In genomic region chr14:24314377-24315193, GRCh38 we compare ENCODE assay signal across 15 cellular contexts. TPM values are rescaled to one million over a fixed set of nuclear protein-coding genes. Genes with fewer than 3 reads are reported as not detected.
DNase-seq lines count a peak whose midpoint lies in the region; ATAC-seq and TF ChIP-seq lines count a peak whose summit lies in the region.
"Had no signal": no experiment of that assay in that cellular context is flagged by ENCODE, and none has a peak within 500 bp of the region (broad histone marks: within the 10 kb centered on the region; RNA-seq: fewer than 3 reads in every experiment).

No MANE protein-coding gene starts in this region.

- H3K27me3 Mint-ChIP-seq in T-helper 1 cell treated with Interleukin-12 subunit alpha and Interleukin-12 subunit beta and Interleukin-4 antibody, amounts not matched to agents 30 μg/mL and 1 μg/mL, for 36 hours (ENCODE audit: low read depth): peaks cover 5% of the 10 kb centered on the region
- peaks cover 0 to 3% of the 10 kb centered on the region in 2 donors for H3K27me3 Mint-ChIP-seq in T-cell

- no peaks in the 10 kb centered on the region for H3K27me3 ChIP-seq in esophagus (ENCODE audit: control insufficient read depth in 1 of 2, insufficient read depth in 2 of 2, low read length in 2 of 2)
- H3K27me3 ChIP-seq in gastroesophageal sphincter: peaks cover 52% of the 10 kb centered on the region

- POLR2A ChIA-PET in T-cell (lab: Charles Lee): interaction anchor here in 1 of 2 donors (0.6 kb wide), 1 partner anchor 15 kb away, joined by 3 read pairs; no protein-coding TSS in a partner anchor

- DNase-seq in T-helper 1 cell (no peak), T-cell (no peak)
- DNase-seq: activated B cell treated with CpG ODN at 0.5 μM for 24 hours; kidney; NCI-H1105; SK-N-SH; stimulated activated CD4-positive, alpha-beta T cell treated with anti-CD3 and anti-CD28 coated beads, Interleukin-4, amount 100 ng/mL, for 24 hours had no signal

- H3K4me1 Mint-ChIP-seq in T-helper 1 cell treated with Interleukin-12 subunit alpha and Interleukin-12 subunit beta and Interleukin-4 antibody, amounts not matched to agents 30 μg/mL and 1 μg/mL, for 36 hours (ENCODE audit: low read depth): peaks cover 54% of the 10 kb centered on the region
- H3K4me1 Mint-ChIP-seq in T-cell: peaks cover 59 to 61% (median 60%) of the 10 kb centered on the region in 3 donors

- CTCF ChIA-PET in T-cell (lab: Charles Lee): interaction anchor here in 1 of 2 donors (0.8 kb wide), 1 partner anchor 84 kb away, joined by 3 read pairs; no protein-coding TSS in a partner anchor

- TF ChIP-seq CTCF in gastroesophageal sphincter (IDR thresholded peaks at IDR 0.05): no peak

- peaks cover 12 to 52% of the 10 kb centered on the region in 2 donors for H3K4me1 ChIP-seq in esophagus (ENCODE audit: control insufficient read depth in 2 of 2, insufficient read depth in 2 of 2, low read length in 1 of 2)
- peaks cover 0 to 70% (median 12%) of the 10 kb centered on the region in 3 donors for H3K4me1 ChIP-seq in gastroesophageal sphincter

- WGBS in esophagus, 2 donors: 50 to 58% methylated on average over 5 of the region's 5 CpGs
- WGBS in gastroesophageal sphincter (ENCODE audit: low coverage in 1 of 2), 2 donors: 33 to 73% methylated on average over 1 to 5 of the region's 5 CpGs

- H3K36me3 ChIP-seq in esophagus (ENCODE audit: control insufficient read depth in 2 of 2, insufficient read depth in 2 of 2, low read length in 1 of 2): no peaks in the 10 kb centered on the region
- no peaks in the 10 kb centered on the region for H3K36me3 ChIP-seq in gastroesophageal sphincter

- H3K27ac ChIP-seq in esophagus (ENCODE audit: low read depth in 2 of 2, low read length in 1 of 2) (peak overlapping the region; percentile 46 to 93), skin epidermis (peak overlapping the region in 18 of 21 experiments; percentile 13 to 94 (median 87)), gastroesophageal sphincter (peak overlapping the region in 2 of 4 donors; percentile 28 to 30)
- H3K27ac ChIP-seq: 22Rv1 had no signal

- ATAC-seq in T-cell (replicated peaks in 1 of 4) (no peak), gastroesophageal sphincter (no peak), HG02642 (IDR thresholded peaks at IDR 0.05; ENCODE audit: poor library complexity, unreplicated experiment) (no peak), HG03196 (IDR thresholded peaks at IDR 0.05; ENCODE audit: unreplicated experiment) (no peak)

- H3K4me3 Mint-ChIP-seq in T-helper 1 cell treated with Interleukin-12 subunit alpha and Interleukin-12 subunit beta and Interleukin-4 antibody, amounts not matched to agents 30 μg/mL and 1 μg/mL, for 36 hours: peak overlapping the region; percentile 76
- peak overlapping the region in 2 of 3 donors; percentile 10 to 74 for H3K4me3 Mint-ChIP-seq in T-cell
- H3K4me3 Mint-ChIP-seq: activated B cell treated with CpG ODN at 0.5 μM for 24 hours had no signal

- no peak for TF ChIP-seq POLR2A in gastroesophageal sphincter (IDR thresholded peaks at IDR 0.05)

- H3K27ac Mint-ChIP-seq in T-helper 1 cell treated with Interleukin-12 subunit alpha and Interleukin-12 subunit beta and Interleukin-4 antibody, amounts not matched to agents 30 μg/mL and 1 μg/mL, for 36 hours: peak overlapping the region; percentile 92
- H3K27ac Mint-ChIP-seq in T-cell: peak overlapping the region; percentile 94

- no peak for TF ChIP-seq EP300 in gastroesophageal sphincter (IDR thresholded peaks at IDR 0.05)

- H3K9me3 ChIP-seq in esophagus (ENCODE audit: control insufficient read depth in 2 of 2, insufficient read depth in 1 of 2, low read depth in 1 of 2, low read length in 1 of 2): no peaks in the 10 kb centered on the region
- H3K9me3 ChIP-seq in gastroesophageal sphincter: no peaks in the 10 kb centered on the region
- H3K9me3 ChIP-seq: SK-N-SH had no signal

- H3K36me3 Mint-ChIP-seq in T-helper 1 cell treated with Interleukin-12 subunit alpha and Interleukin-12 subunit beta and Interleukin-4 antibody, amounts not matched to agents 30 μg/mL and 1 μg/mL, for 36 hours (ENCODE audit: low read depth): peaks cover 23% of the 10 kb centered on the region
- H3K36me3 Mint-ChIP-seq in T-cell: peaks cover 4% of the 10 kb centered on the region

- H3K9me3 Mint-ChIP-seq in T-helper 1 cell treated with Interleukin-12 subunit alpha and Interleukin-12 subunit beta and Interleukin-4 antibody, amounts not matched to agents 30 μg/mL and 1 μg/mL, for 36 hours: no peaks in the 10 kb centered on the region
- no peaks in the 10 kb centered on the region for H3K9me3 Mint-ChIP-seq in T-cell
- H3K9me3 Mint-ChIP-seq: activated B cell treated with CpG ODN at 0.5 μM for 24 hours had no signal

- H3K4me3 ChIP-seq in esophagus (ENCODE audit: low read depth in 1 of 2, low read length in 2 of 2) (no peak overlapping the region), skin epidermis (peak overlapping the region in 1 of 7 experiments; percentile 1), gastroesophageal sphincter (no peak overlapping the region)

RNA-seq across cellular contexts. Expression of gene LTB4R, which starts 3.3 kb away (rescaled TPM):
- total RNA-seq in T-cell (10 to 100 TPM; 17.0 to 29.0 (median 18.0) TPM), gastroesophageal sphincter (1 to 10 TPM; 3.0 to 4.2 (median 3.4) TPM)
- 10 to 100 TPM; 63.3 to 73.6 TPM for polyA plus RNA-seq in esophagus

RNA-seq across cellular contexts. Expression of gene LTB4R2, which starts 4.6 kb away (rescaled TPM):
- total RNA-seq in T-cell (10 to 100 TPM; 18.6 to 25.2 (median 20.3) TPM), gastroesophageal sphincter (1 to 10 TPM; 2.4 to 5.0 (median 3.4) TPM)
- 10 to 100 TPM; 11.6 to 30.4 TPM for polyA plus RNA-seq in esophagus

RNA-seq across cellular contexts. Expression of gene CIDEB, which starts 6.8 kb away (rescaled TPM):
- total RNA-seq in T-cell: 10 to 100 TPM; 13.0 to 22.8 (median 20.8) TPM
- 10 to 100 TPM; 24.3 TPM for polyA plus RNA-seq in esophagus
- 10 to 100 TPM in 2 of 4 donors, 1 to 10 TPM in 2; 4.9 to 12.5 (median 9.5) TPM for total RNA-seq in gastroesophageal sphincter
- polyA plus RNA-seq: neural cell had no signal

RNA-seq across cellular contexts. Expression of gene NOP9, which starts 14.9 kb away (rescaled TPM):
- 10 to 100 TPM; 29.7 to 33.2 (median 30.8) TPM for total RNA-seq in T-cell
- 10 to 100 TPM in 1 of 2 donors, 1 to 10 TPM in 1; 9.3 to 10.8 TPM for polyA plus RNA-seq in esophagus
- 10 to 100 TPM; 19.4 to 29.2 (median 22.8) TPM for total RNA-seq in gastroesophageal sphincter

RNA-seq across cellular contexts. Expression of gene DHRS1, which starts 15.0 kb away (rescaled TPM):
- 10 to 100 TPM; 34.2 to 47.6 (median 39.1) TPM for total RNA-seq in T-cell
- 10 to 100 TPM; 92.6 to 97.6 TPM for polyA plus RNA-seq in esophagus
- total RNA-seq in gastroesophageal sphincter: 10 to 100 TPM in 3 of 4 donors, 1 to 10 TPM in 1; 8.2 to 33.0 (median 17.7) TPM
